ENCODE assay signal across 9 cellular contexts in genomic region chr1:22683547-22683946, GRCh38. TPM values are rescaled to one million over a fixed set of nuclear protein-coding genes. Genes with fewer than 3 reads are reported as not detected.
"Had no signal": no experiment of that assay in that cellular context is flagged by ENCODE, and none has a peak within 500 bp of the region (broad histone marks: within the 10 kb centered on the region; RNA-seq: fewer than 3 reads in every experiment).

No MANE protein-coding gene starts in this region.

- H3K27ac ChIP-seq: GM23248 had no signal

- H3K4me3 Mint-ChIP-seq: IgD-negative memory B cell had no signal

- H3K27ac Mint-ChIP-seq: IgD-negative memory B cell had no signal

- FAIRE-seq: HTR-8/SVneo had no signal

- H3K4me1 Mint-ChIP-seq: IgD-negative memory B cell had no signal

- H3K36me3 Mint-ChIP-seq: IgD-negative memory B cell had no signal

- H3K4me1 ChIP-seq: HAP-1 had no signal

- H3K4me3 ChIP-seq: GM23248, HAP-1 had no signal

- H2AFZ ChIP-seq: GM23248 had no signal

- H3K9ac ChIP-seq: GM23248 had no signal

- H3K9me3 ChIP-seq: HAP-1 had no signal

- DNase-seq: GM23248, GOT3, H7 had no signal

- ATAC-seq: HCT116 had no signal

- H3K36me3 ChIP-seq: HAP-1 had no signal

RNA-seq across cellular contexts. Expression of gene EPHB2, which starts 27.1 kb away (rescaled TPM):
- polyA plus RNA-seq: IgD-negative memory B cell had no signal

RNA-seq across cellular contexts. Expression of gene C1QB, which starts 30.5 kb away (rescaled TPM):
- total RNA-seq: GM23248, H4, H7, HT-29 had no signal
- polyA plus RNA-seq: GM23248, IgD-negative memory B cell had no signal

RNA-seq across cellular contexts. Expression of gene C1QC, which starts 40.1 kb away (rescaled TPM):
- total RNA-seq: GM23248, H4, H7, HT-29 had no signal
- polyA plus RNA-seq: GM23248, IgD-negative memory B cell had no signal

RNA-seq across cellular contexts. Expression of gene C1QA, which starts 47.1 kb away (rescaled TPM):
- total RNA-seq: GM23248, H4, H7, HT-29 had no signal
- polyA plus RNA-seq: GM23248, IgD-negative memory B cell had no signal
